Comparison of ENCODE assay signal across 1 cellular context in genomic region chr3:127706312-127706711, GRCh38.
TF ChIP-seq lines count a peak whose summit lies in the region.

No MANE protein-coding gene starts in this region.

TF ChIP-seq in IMR-90, 13 proteins besides CTCF, POLR2A, EP300 and RAD21 (continued from another document):
- TF ChIP-seq ELK1 (IDR thresholded peaks at IDR 0.05; ENCODE audit: borderline replicate concordance, low read depth, low read length): no peak
- TF ChIP-seq MAFK (IDR thresholded peaks at IDR 0.05; ENCODE audit: low read depth, low read length): no peak
- TF ChIP-seq NFE2L2 (IDR thresholded peaks at IDR 0.05; ENCODE audit: low read depth, low read length): no peak
- TF ChIP-seq FOS (IDR thresholded peaks at IDR 0.05; ENCODE audit: low read depth, low read length): no peak
- TF ChIP-seq, protein P1, sequence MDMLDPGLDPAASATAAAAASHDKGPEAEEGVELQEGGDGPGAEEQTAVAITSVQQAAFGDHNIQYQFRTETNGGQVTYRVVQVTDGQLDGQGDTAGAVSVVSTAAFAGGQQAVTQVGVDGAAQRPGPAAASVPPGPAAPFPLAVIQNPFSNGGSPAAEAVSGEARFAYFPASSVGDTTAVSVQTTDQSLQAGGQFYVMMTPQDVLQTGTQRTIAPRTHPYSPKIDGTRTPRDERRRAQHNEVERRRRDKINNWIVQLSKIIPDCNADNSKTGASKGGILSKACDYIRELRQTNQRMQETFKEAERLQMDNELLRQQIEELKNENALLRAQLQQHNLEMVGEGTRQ (IDR thresholded peaks at IDR 0.05; ENCODE audit: low read depth, low read length): no peak
- TF ChIP-seq SMC3 (IDR thresholded peaks at IDR 0.05; ENCODE audit: low read depth, low read length): no peak
- no peak for TF ChIP-seq MXI1 (IDR thresholded peaks at IDR 0.05; ENCODE audit: borderline replicate concordance, low read depth, low read length)
- no peak for TF ChIP-seq MAZ (IDR thresholded peaks at IDR 0.05; ENCODE audit: borderline replicate concordance, low read depth, low read length)
- no peak for TF ChIP-seq BHLHE40 (IDR thresholded peaks at IDR 0.05; ENCODE audit: low read depth, low read length)
- TF ChIP-seq CHD1 (IDR thresholded peaks at IDR 0.05; ENCODE audit: low read depth, low read length): no peak
